In genomic region chr3:9690451-9691450, GRCh38 we compare ENCODE assay signal across 9 cellular contexts. TPM values are rescaled to one million over a fixed set of nuclear protein-coding genes. Genes with fewer than 3 reads are reported as not detected.
A peak's percentile ranks its signal among the peaks of the same experiment; 100 is the strongest.
DNase-seq lines count a peak whose midpoint lies in the region; ATAC-seq, FAIRE-seq and TF ChIP-seq lines count a peak whose summit lies in the region.
"Had no signal": no experiment of that assay in that cellular context is flagged by ENCODE, and none has a peak within 500 bp of the region (broad histone marks: within the 10 kb centered on the region; RNA-seq: fewer than 3 reads in every experiment).

No MANE protein-coding gene starts in this region.

- no peak for FAIRE-seq in astrocyte (lab: Jason Lieb, UNC)

- H3K9me3 ChIP-seq in astrocyte (ENCODE audit: insufficient read depth, low read depth, low read length) (no peaks in the 10 kb centered on the region), gastroesophageal sphincter (no peaks in the 10 kb centered on the region), esophagus muscularis mucosa (no peaks in the 10 kb centered on the region)

- H3K4me1 ChIP-seq in astrocyte (ENCODE audit: insufficient read depth, low read length) (no peaks in the 10 kb centered on the region), gastroesophageal sphincter (no peaks in the 10 kb centered on the region), esophagus muscularis mucosa (no peaks in the 10 kb centered on the region)

- no peak overlapping the region for H3K27ac Mint-ChIP-seq in astrocyte (ENCODE audit: unreplicated experiment)
- H3K27ac Mint-ChIP-seq in activated CD4-positive, alpha-beta T cell treated with anti-CD3 and anti-CD28 coated beads for 36 hours, result no peak overlapping the region
- H3K27ac Mint-ChIP-seq: T-cell had no signal

- H3K36me3 ChIP-seq in astrocyte (ENCODE audit: insufficient read depth, low read length) (peaks cover 27% of the 10 kb centered on the region), gastroesophageal sphincter (peaks cover 0 to 100% of the 10 kb centered on the region in 2 donors), esophagus muscularis mucosa (peaks cover 88 to 100% (median 99%) of the 10 kb centered on the region in 4 donors)

- POLR2A ChIA-PET in activated CD4-positive, alpha-beta T cell treated with anti-CD3 and anti-CD28 coated beads for 36 hours (lab: Charles Lee), result no interaction called here

- H3K36me3 Mint-ChIP-seq in astrocyte (ENCODE audit: low read depth, unreplicated experiment), result peaks cover 26% of the 10 kb centered on the region
- H3K36me3 Mint-ChIP-seq in activated CD4-positive, alpha-beta T cell treated with anti-CD3 and anti-CD28 coated beads for 36 hours (ENCODE audit: low read depth), result peaks cover 35% of the 10 kb centered on the region

- H3K9ac ChIP-seq in astrocyte (ENCODE audit: low read length), result no peak overlapping the region

- no peak overlapping the region for H3K4me3 ChIP-seq in astrocyte (ENCODE audit: insufficient read depth, low read depth, low read length)
- no peak overlapping the region for H3K4me3 ChIP-seq in gastroesophageal sphincter
- no peak overlapping the region for H3K4me3 ChIP-seq in esophagus muscularis mucosa

- H3K4me2 ChIP-seq in astrocyte (ENCODE audit: low read length), result no peak overlapping the region

- no peaks in the 10 kb centered on the region for H3K9me3 Mint-ChIP-seq in astrocyte (ENCODE audit: unreplicated experiment)
- no peaks in the 10 kb centered on the region for H3K9me3 Mint-ChIP-seq in activated CD4-positive, alpha-beta T cell treated with anti-CD3 and anti-CD28 coated beads for 36 hours (ENCODE audit: low read depth)
- H3K9me3 Mint-ChIP-seq: T-cell had no signal

- H3K27me3 Mint-ChIP-seq in astrocyte (ENCODE audit: low read depth, unreplicated experiment), result no peaks in the 10 kb centered on the region
- H3K27me3 Mint-ChIP-seq in activated CD4-positive, alpha-beta T cell treated with anti-CD3 and anti-CD28 coated beads for 36 hours, result no peaks in the 10 kb centered on the region
- H3K27me3 Mint-ChIP-seq: T-cell had no signal

- no peaks in the 10 kb centered on the region for H3K79me2 ChIP-seq in astrocyte (ENCODE audit: insufficient read depth, low read length)

- H4K20me1 ChIP-seq in astrocyte (ENCODE audit: insufficient read depth, low read length), result no peaks in the 10 kb centered on the region

- no peak overlapping the region for H2AFZ ChIP-seq in astrocyte (ENCODE audit: low read depth, low read length)

- intact Hi-C loops in activated CD4-positive, alpha-beta T cell treated with anti-CD3 and anti-CD28 coated beads for 36 hours (cut with DNase I, micrococcal nuclease), result no loop called here
- intact Hi-C loops in esophagus muscularis mucosa (cut with DNase I), result no loop called here

- TF ChIP-seq EP300 in gastroesophageal sphincter (IDR thresholded peaks at IDR 0.05) (no peak), esophagus muscularis mucosa (IDR thresholded peaks at IDR 0.05) (no peak)

- H3K4me3 Mint-ChIP-seq in astrocyte (ENCODE audit: unreplicated experiment), result no peak overlapping the region
- no peak overlapping the region for H3K4me3 Mint-ChIP-seq in activated CD4-positive, alpha-beta T cell treated with anti-CD3 and anti-CD28 coated beads for 36 hours
- H3K4me3 Mint-ChIP-seq: T-cell had no signal

- ATAC-seq in HG02642 (IDR thresholded peaks at IDR 0.05; ENCODE audit: poor library complexity, unreplicated experiment), result peak; percentile 94
- ATAC-seq in gastroesophageal sphincter, result no peak
- ATAC-seq in activated CD4-positive, alpha-beta T cell treated with anti-CD3 and anti-CD28 coated beads for 36 hours, result no peak

- WGBS in gastroesophageal sphincter (ENCODE audit: low coverage in 1 of 2), 2 donors, result 79 to 85% methylated on average over 2 to 11 of the region's 15 CpGs
- 87% methylated on average over 6 of the region's 15 CpGs for WGBS in esophagus muscularis mucosa

- H3K27ac ChIP-seq in astrocyte (ENCODE audit: low read depth, low read length), result no peak overlapping the region
- no peak overlapping the region for H3K27ac ChIP-seq in gastroesophageal sphincter
- no peak overlapping the region for H3K27ac ChIP-seq in esophagus muscularis mucosa (replicated peaks in 1 of 4)

- CTCF ChIA-PET in activated CD4-positive, alpha-beta T cell treated with anti-CD3 and anti-CD28 coated beads for 36 hours (lab: Charles Lee), result interaction anchor here (0.6 to 0.7 kb wide), 2 partner anchors 297 to 337 kb away, joined by 3 read pairs; no protein-coding TSS in a partner anchor

- DNase-seq in GM10266 (ENCODE audit: extremely low spot score) (peak; percentile 53), astrocyte (ENCODE audit: low read depth) (peak; percentile 11), esophagus muscularis mucosa (ENCODE audit: extremely low spot score) (no peak)
- DNase-seq in activated CD4-positive, alpha-beta T cell treated with anti-CD3 and anti-CD28 coated beads for 36 hours, result no peak
- DNase-seq: DMS79, T-cell had no signal

- TF ChIP-seq CTCF in GM10266 (IDR thresholded peaks at IDR 0.05; ENCODE audit: control insufficient read depth, insufficient read depth, low read depth, missing control alignments), result no peak
- no peak for TF ChIP-seq CTCF in astrocyte (IDR thresholded peaks at IDR 0.05; ENCODE audit: insufficient read depth, low read depth, low read length)
- no peak for TF ChIP-seq CTCF in gastroesophageal sphincter (IDR thresholded peaks at IDR 0.05)
- no peak for TF ChIP-seq CTCF in esophagus muscularis mucosa (IDR thresholded peaks at IDR 0.05)

- H3K27me3 ChIP-seq in astrocyte (ENCODE audit: insufficient read depth, low read length) (no peaks in the 10 kb centered on the region), gastroesophageal sphincter (no peaks in the 10 kb centered on the region), esophagus muscularis mucosa (no peaks in the 10 kb centered on the region)

- no peak for TF ChIP-seq POLR2A in gastroesophageal sphincter (IDR thresholded peaks at IDR 0.05)
- no peak for TF ChIP-seq POLR2A in esophagus muscularis mucosa (IDR thresholded peaks at IDR 0.05; ENCODE audit: low read depth)

- no peaks in the 10 kb centered on the region for H3K4me1 Mint-ChIP-seq in astrocyte (ENCODE audit: low read depth, unreplicated experiment)
- H3K4me1 Mint-ChIP-seq in activated CD4-positive, alpha-beta T cell treated with anti-CD3 and anti-CD28 coated beads for 36 hours, result no peaks in the 10 kb centered on the region
- H3K4me1 Mint-ChIP-seq: T-cell had no signal

RNA-seq across cellular contexts. Expression of gene CPNE9, which starts 12.9 kb away (rescaled TPM):
- 0.20 TPM in 1 of 2 replicates, not detected in the other for total RNA-seq in astrocyte
- total RNA-seq in gastroesophageal sphincter, result 1 to 10 TPM in 1 of 4 donors, not detected in 3; 1.1 TPM
- under 1 TPM; 0.14 to 0.30 TPM for total RNA-seq in activated CD4-positive, alpha-beta T cell treated with anti-CD3 and anti-CD28 coated beads for 36 hours
- under 1 TPM in 2 of 4 donors, not detected in 2; 0.33 to 0.42 TPM for total RNA-seq in esophagus muscularis mucosa
- total RNA-seq: glomerular endothelial cell had no signal

RNA-seq across cellular contexts. Expression of gene BRPF1, which starts 40.8 kb away (rescaled TPM):
- 19.5 TPM in 2 replicates for total RNA-seq in astrocyte
- total RNA-seq in gastroesophageal sphincter, result 10 to 100 TPM; 18.0 to 25.4 (median 21.6) TPM
- 10 to 100 TPM; 23.3 to 25.9 TPM for total RNA-seq in activated CD4-positive, alpha-beta T cell treated with anti-CD3 and anti-CD28 coated beads for 36 hours
- total RNA-seq in esophagus muscularis mucosa, result 10 to 100 TPM; 16.2 to 23.3 (median 21.1) TPM

RNA-seq across cellular contexts. Expression of gene MTMR14, which starts 41.4 kb away (rescaled TPM):
- total RNA-seq in astrocyte (27.5 and 27.6 TPM in 2 replicates), gastroesophageal sphincter (10 to 100 TPM; 17.3 to 25.3 (median 24.2) TPM), esophagus muscularis mucosa (10 to 100 TPM; 14.1 to 27.3 (median 21.1) TPM)
- 10 to 100 TPM; 26.6 to 34.4 TPM for total RNA-seq in activated CD4-positive, alpha-beta T cell treated with anti-CD3 and anti-CD28 coated beads for 36 hours

RNA-seq across cellular contexts. Expression of gene OGG1, which starts 59.0 kb away (rescaled TPM):
- 15.3 and 17.9 TPM in 2 replicates for total RNA-seq in astrocyte
- 10 to 100 TPM; 22.1 to 33.8 (median 25.9) TPM for total RNA-seq in gastroesophageal sphincter
- total RNA-seq in activated CD4-positive, alpha-beta T cell treated with anti-CD3 and anti-CD28 coated beads for 36 hours, result 10 to 100 TPM; 36.4 to 61.6 TPM
- total RNA-seq in esophagus muscularis mucosa, result 10 to 100 TPM; 18.6 to 28.3 (median 24.9) TPM

Comparison
In these comparisons a context has a peak if more than half of its experiments do, and no peak if none do; other contexts are left out.
1. DNase-seq: peak in GM10266 (single experiment) and astrocyte (single experiment); none in activated CD4-positive, alpha-beta T cell treated with anti-CD3 and anti-CD28 coated beads for 36 hours (single experiment) and esophagus muscularis mucosa (single experiment).